Comparison of ENCODE assay signal across 8 cellular contexts in the genomic region with DNA sequence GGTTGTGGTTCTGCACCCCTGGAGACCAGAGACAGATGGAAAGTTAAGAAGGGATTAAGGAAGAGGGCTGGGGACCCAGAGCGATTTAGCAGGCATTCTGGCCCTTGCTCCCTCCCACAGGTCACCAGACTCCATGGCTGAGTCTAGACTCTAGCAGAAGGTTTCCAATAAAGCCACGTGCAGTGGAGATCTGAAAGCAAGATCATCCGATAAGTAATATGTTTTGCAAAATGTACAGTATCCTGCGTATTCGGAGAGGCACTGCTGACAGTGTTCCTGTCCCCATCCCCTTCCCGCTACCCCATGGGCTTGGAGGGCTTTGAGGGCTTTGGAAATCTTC. TPM values are rescaled to one million over a fixed set of nuclear protein-coding genes. Genes with fewer than 3 reads are reported as not detected.
DNase-seq lines count a peak whose midpoint lies in the region; TF ChIP-seq lines count a peak whose summit lies in the region.

No MANE protein-coding gene starts in this region.

- H3K4me3 ChIP-seq in neuronal stem cell (ENCODE audit: low read length in 2 of 2): peak overlapping the region; percentile 48 to 71

- peak overlapping the region; percentile 0 for H2BK15ac ChIP-seq in neuronal stem cell (ENCODE audit: low read length)

- no peak overlapping the region for H2BK120ac ChIP-seq in neuronal stem cell (ENCODE audit: low read depth, low read length)

- peaks cover 11% of the 10 kb centered on the region for H3K27me3 Mint-ChIP-seq in endothelial cell (ENCODE audit: unreplicated experiment)

- H3K14ac ChIP-seq in neuronal stem cell (ENCODE audit: low read length): no peak overlapping the region

- peak overlapping the region; percentile 91 for H3K4me2 ChIP-seq in neuronal stem cell (ENCODE audit: insufficient read depth, low read length, poor library complexity, severe bottlenecking)

- no peak overlapping the region for H3K4ac ChIP-seq in neuronal stem cell (ENCODE audit: low read length)

- peaks cover 5% of the 10 kb centered on the region for H3K36me3 Mint-ChIP-seq in endothelial cell (ENCODE audit: low read depth, unreplicated experiment)

- no peak overlapping the region for H2BK5ac ChIP-seq in neuronal stem cell (ENCODE audit: low read length)

- H3K9me3 Mint-ChIP-seq in endothelial cell (ENCODE audit: unreplicated experiment): no peaks in the 10 kb centered on the region

- H3K27ac Mint-ChIP-seq in endothelial cell (ENCODE audit: unreplicated experiment): no peak overlapping the region

- H3K18ac ChIP-seq in neuronal stem cell (ENCODE audit: low read length): no peak overlapping the region

- peak; percentile 24 for DNase-seq in DMS53 treated with DMSO at 0.1 percent for 48 hours (lab: John Stamatoyannopoulos, UW; ENCODE audit: unreplicated experiment)
- DNase-seq in NCI-H82 treated with DMSO at 0.1 percent for 48 hours (lab: John Stamatoyannopoulos, UW; ENCODE audit: unreplicated experiment): peak; percentile 98
- no peak for DNase-seq in endothelial cell (ENCODE audit: low spot score)
- DNase-seq in neuronal stem cell (ENCODE audit: low spot score): no peak
- no peak for DNase-seq in stimulated activated CD8-positive, alpha-beta memory T cell treated with anti-CD3 and anti-CD28 coated beads, Interleukin-4, amount 100 ng/mL, for 48 hours
- DNase-seq in NK-92 (lab: John Stamatoyannopoulos, UW; ENCODE audit: unreplicated experiment): no peak
- no peak for DNase-seq in islet precursor cell
- no peak for DNase-seq in activated CD8-positive, alpha-beta memory T cell treated with anti-CD3 and anti-CD28 coated beads, Interleukin-2, amount 50 U/mL, for 48 hours

- no peak overlapping the region for H2BK12ac ChIP-seq in neuronal stem cell (ENCODE audit: low read length)

- H3K4me1 Mint-ChIP-seq in endothelial cell (ENCODE audit: unreplicated experiment): peaks cover 19% of the 10 kb centered on the region

- peak overlapping the region; percentile 99 for H2AFZ ChIP-seq in neuronal stem cell (ENCODE audit: low read length)

- no CpG with 5 or more reads among the region's 6 CpGs for WGBS in neuronal stem cell (ENCODE audit: extremely low coverage in 2 of 2, insufficient read length in 2 of 2, insufficient replicate concordance in 1 of 2), 2 donors

- H3K4me1 ChIP-seq in neuronal stem cell (ENCODE audit: control insufficient read depth in 2 of 2, insufficient read depth in 1 of 2, low read depth in 1 of 2, low read length in 2 of 2): peaks cover 2% of the 10 kb centered on the region in 2 donors

- H4K91ac ChIP-seq in neuronal stem cell (ENCODE audit: low read depth, low read length, poor library complexity): no peak overlapping the region

- no peaks in the 10 kb centered on the region for H3K36me3 ChIP-seq in neuronal stem cell (replicated peaks in 1 of 2; ENCODE audit: control insufficient read depth in 2 of 2, insufficient read depth in 2 of 2, low read length in 2 of 2)

- TF ChIP-seq CTCF in endothelial cell (IDR thresholded peaks at IDR 0.05; ENCODE audit: unreplicated experiment): no peak

- peaks cover 0 to 42% (median 16%) of the 10 kb centered on the region in 3 experiments for H3K27me3 ChIP-seq in neuronal stem cell (ENCODE audit: control insufficient read depth in 3 of 3, insufficient read depth in 3 of 3, low read depth in 1 of 3, low read length in 3 of 3)

- H2AK5ac ChIP-seq in neuronal stem cell (ENCODE audit: low read depth, low read length): no peak overlapping the region

- H3K23ac ChIP-seq in neuronal stem cell (ENCODE audit: low read depth, low read length, poor library complexity): no peak overlapping the region

- H3K9me3 ChIP-seq in neuronal stem cell (replicated peaks in 1 of 2; ENCODE audit: control insufficient read depth in 2 of 2, insufficient read depth in 1 of 2, low read depth in 1 of 2, low read length in 2 of 2): no peaks in the 10 kb centered on the region

- no peak overlapping the region for H3K27ac ChIP-seq in neuronal stem cell (replicated peaks; ENCODE audit: low read length)

- H3K9ac ChIP-seq in neuronal stem cell (ENCODE audit: low read depth, low read length, poor library complexity): no peak overlapping the region

- H4K8ac ChIP-seq in neuronal stem cell (ENCODE audit: low read depth, low read length): no peak overlapping the region

- peak overlapping the region; percentile 68 for H3K4me3 Mint-ChIP-seq in endothelial cell (ENCODE audit: unreplicated experiment)

- no peaks in the 10 kb centered on the region for H3K79me1 ChIP-seq in neuronal stem cell (ENCODE audit: low read depth, low read length)

RNA-seq across cellular contexts. Expression of a gene that starts 0.5 kb away (rescaled TPM):
- total RNA-seq in endothelial cell (ENCODE audit: unreplicated experiment): 8.9 TPM
- polyA plus RNA-seq in neuronal stem cell (2013, experiment 1 of 2): 0.11 TPM
- 0.08 TPM for polyA plus RNA-seq in neuronal stem cell (2013, experiment 2 of 2)

Comparison
In these comparisons a context has a peak if more than half of its experiments do, and no peak if none do; other contexts are left out.
1. DNase-seq: peak in DMS53 treated with DMSO at 0.1 percent for 48 hours (single experiment) and NCI-H82 treated with DMSO at 0.1 percent for 48 hours (single experiment); none in endothelial cell (single experiment), neuronal stem cell (single experiment), stimulated activated CD8-positive, alpha-beta memory T cell treated with anti-CD3 and anti-CD28 coated beads, Interleukin-4, amount 100 ng/mL, for 48 hours (single experiment), NK-92 (single experiment), islet precursor cell (single experiment) and activated CD8-positive, alpha-beta memory T cell treated with anti-CD3 and anti-CD28 coated beads, Interleukin-2, amount 50 U/mL, for 48 hours (single experiment).